33 cellular contexts compared by ENCODE assay signal in genomic region chr21:14388282-14388681, GRCh38.
"Had no signal": no experiment of that assay in that cellular context is flagged by ENCODE, and none has a peak within 500 bp of the region (broad histone marks: within the 10 kb centered on the region; RNA-seq: fewer than 3 reads in every experiment).

No MANE protein-coding gene starts in this region.

- H3K27ac ChIP-seq: adrenal gland, body of pancreas, brain microvascular endothelial cell, breast epithelium, VCaP had no signal

- H3K4me3 ChIP-seq: adrenal gland, body of pancreas, breast epithelium had no signal

- H3K36me3 ChIP-seq: adrenal gland, brain microvascular endothelial cell, breast epithelium had no signal

- FAIRE-seq: astrocyte, TTC549 had no signal

- DNase-seq: activated B cell treated with CpG ODN at 0.5 μM for 24 hours; activated CD4-positive, alpha-beta memory T cell treated with anti-CD3 and anti-CD28 coated beads for 36 hours; activated CD4-positive, alpha-beta T cell treated with anti-CD3 and anti-CD28 coated beads for 4 hours; activated CD4-positive, alpha-beta T cell treated with anti-CD3 and anti-CD28 coated beads, Interleukin-2, amount 10 ng/mL, durations not matched to agents 24 days and 14 days; activated CD4-positive, alpha-beta T cell treated with anti-CD3 and anti-CD28 coated beads, Interleukin-2, amount 50 U/mL, for 1 hour; activated CD4-positive, alpha-beta T cell treated with anti-CD3 and anti-CD28 coated beads, Interleukin-2, amount 50 U/mL, for 4 hours; activated CD4-positive, CD25-positive, alpha-beta regulatory T cell treated with anti-CD3 and anti-CD28 coated beads, Interleukin-2, amount 50 U/mL, for 72 hours; activated CD8-positive, alpha-beta memory T cell treated with anti-CD3 and anti-CD28 coated beads, Interleukin-2, amount 50 U/mL, for 4 hours; activated CD8-positive, alpha-beta T cell treated with anti-CD3 and anti-CD28 coated beads for 36 hours; activated effector memory CD4-positive, alpha-beta T cell treated with anti-CD3 and anti-CD28 coated beads, Interleukin-2, amount 50 U/mL, for 16 hours; activated gamma-delta T cell treated with Interleukin-2 at 50 U/mL for 16 hours; activated naive CD4-positive, alpha-beta T cell; activated naive CD4-positive, alpha-beta T cell treated with anti-CD3 and anti-CD28 coated beads for 36 hours; activated naive CD4-positive, alpha-beta T cell treated with anti-CD3 and anti-CD28 coated beads, Interleukin-2, amount 50 U/mL, for 16 hours; activated naive CD8-positive, alpha-beta T cell treated with anti-CD3 and anti-CD28 coated beads for 36 hours; activated T-cell treated with anti-CD3 and anti-CD28 coated beads for 4 hours; activated T-cell treated with anti-CD3 and anti-CD28 coated beads, Interleukin-2, amount 50 U/mL, for 1 hour; activated T-cell treated with anti-CD3 and anti-CD28 coated beads, Interleukin-2, amount 50 U/mL, for 4 hours; activated T-cell treated with anti-CD3 and anti-CD28 coated beads, Interleukin-2, amount 50 U/mL, for 72 hours; adrenal gland; amniotic stem cell; aorta; body of pancreas; brain microvascular endothelial cell; central memory CD4-positive, alpha-beta T cell; T-helper 2 cell; T-helper 9 cell had no signal

- H3K27me3 ChIP-seq: adrenal gland, body of pancreas, brain microvascular endothelial cell, breast epithelium had no signal

- H3K9me3 ChIP-seq: adrenal gland, body of pancreas, breast epithelium had no signal

- ATAC-seq: activated CD8-positive, alpha-beta T cell treated with anti-CD3 and anti-CD28 coated beads for 36 hours; activated naive CD4-positive, alpha-beta T cell treated with anti-CD3 and anti-CD28 coated beads, Interleukin-2, amount 50 U/mL, for 72 hours; activated T-cell treated with anti-CD3 and anti-CD28 coated beads, Interleukin-2, amount 50 U/mL, for 4 hours; activated T-cell treated with anti-CD3 and anti-CD28 coated beads, Interleukin-2, amount 50 U/mL, for 72 hours; activated T-helper 17 cell treated with anti-CD3 and anti-CD28 coated beads, Interleukin-2, amount 50 U/mL, for 72 hours; body of pancreas had no signal

- H3K4me1 ChIP-seq: breast epithelium had no signal
